ENCODE assay signal across 12 cellular contexts in the genomic region with DNA sequence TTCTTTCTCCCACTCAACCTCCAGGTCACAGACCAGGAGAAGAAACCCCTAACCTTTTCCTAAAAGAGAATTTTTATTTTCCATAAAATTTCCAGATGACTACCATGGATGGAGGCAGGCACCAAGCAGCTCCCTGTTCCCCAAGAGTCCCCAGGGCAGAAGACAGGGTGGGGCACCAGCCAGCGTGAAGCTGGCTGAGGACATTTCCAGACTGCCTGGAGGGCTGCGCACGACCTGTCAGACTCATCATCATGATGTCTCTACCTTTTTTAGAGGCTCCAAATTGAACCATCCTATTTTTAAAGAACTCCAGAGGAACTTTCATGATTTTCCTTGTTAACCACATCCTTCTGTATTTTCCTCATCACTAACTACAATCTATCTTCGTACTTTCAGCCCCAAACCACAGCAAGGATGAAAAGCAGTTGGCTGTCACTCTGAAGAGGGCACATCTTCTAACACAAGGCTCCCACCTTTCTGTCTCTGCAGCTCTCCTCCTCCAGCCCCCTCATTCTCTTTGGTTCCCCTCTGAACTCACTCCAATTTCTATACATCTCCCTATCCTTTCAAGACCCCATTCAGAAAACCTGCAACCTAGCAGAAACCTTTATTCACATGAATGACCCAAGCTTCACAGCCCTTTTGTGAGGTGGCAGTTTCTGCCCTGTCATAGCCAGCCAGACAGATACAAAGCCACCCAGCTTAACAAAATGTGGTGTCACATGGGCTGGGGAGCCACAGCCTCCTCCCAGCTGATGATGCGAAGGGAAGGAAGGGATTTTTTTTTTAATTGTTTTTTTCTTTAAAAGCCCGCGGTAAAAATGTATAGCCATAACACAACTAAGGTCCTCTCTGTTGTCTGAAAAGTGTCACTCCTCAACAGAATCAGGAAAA. TPM values are rescaled to one million over a fixed set of nuclear protein-coding genes. Genes with fewer than 3 reads are reported as not detected.
DNase-seq lines count a peak whose midpoint lies in the region; ATAC-seq and TF ChIP-seq lines count a peak whose summit lies in the region.
"Had no signal": no experiment of that assay in that cellular context is flagged by ENCODE, and none has a peak within 500 bp of the region (broad histone marks: within the 10 kb centered on the region; RNA-seq: fewer than 3 reads in every experiment).

No MANE protein-coding gene starts in this region.

- H3K27ac ChIP-seq in A673 (ENCODE audit: low read depth, low read length, poor library complexity, severe bottlenecking) = peak overlapping the region; percentile 10
- H3K27ac ChIP-seq: KMS-11, VCaP had no signal

- H3K36me3 ChIP-seq in A673 (ENCODE audit: insufficient read depth, low read length, poor library complexity, severe bottlenecking) = peaks cover 38% of the 10 kb centered on the region

- POLR2A ChIA-PET in A673 (lab: Charles Lee; ENCODE audit: low non-redundant PET) = no interaction called here

- DNase-seq in A673 (ENCODE audit: low spot score) (no peak), left ventricle myocardium superior (no peak), C1 segment of cervical spinal cord (lab: John Stamatoyannopoulos, UW) (no peak), NCI-H2081 (lab: John Stamatoyannopoulos, UW) (no peak), AG20443 (ENCODE audit: low spot score) (no peak)
- DNase-seq in activated CD4-positive, alpha-beta T cell treated with anti-CD3 and anti-CD28 coated beads, Interleukin-2, amount 50 U/mL, for 48 hours = peak; percentile 13 to 37
- DNase-seq: anterior cingulate cortex; stimulated activated naive CD4-positive, alpha-beta T cell had no signal

- intact Hi-C loops in A673 (cut with micrococcal nuclease; ENCODE audit: unreplicated experiment) (no loop called here), left ventricle myocardium superior (cut with micrococcal nuclease) (no loop called here)

- CTCF ChIA-PET in A673 (lab: Charles Lee) = no interaction called here

- H3K9me3 ChIP-seq in A673 (ENCODE audit: low read depth, low read length, poor library complexity, severe bottlenecking) = no peaks in the 10 kb centered on the region

- H3K4me1 ChIP-seq in A673 (ENCODE audit: insufficient read depth, low read length, poor library complexity, severe bottlenecking) = no peaks in the 10 kb centered on the region

- BruUV-seq in A673 (replicated peaks; lab: Mats Ljungman, UMichigan) = no TSS peak

- ATAC-seq in GM18907 (IDR thresholded peaks at IDR 0.05; ENCODE audit: unreplicated experiment) = peak; percentile 55
- ATAC-seq in left ventricle myocardium superior = peak; percentile 50
- no peak for ATAC-seq in HG03469 (IDR thresholded peaks at IDR 0.05; ENCODE audit: unreplicated experiment)

- H3K4me3 ChIP-seq in A673 (ENCODE audit: low read depth, low read length, poor library complexity, severe bottlenecking) = no peak overlapping the region

- no peak for TF ChIP-seq CTCF in A673 (conservative IDR thresholded peaks at IDR 0.05; ENCODE audit: low read depth, low read length)

- no peaks in the 10 kb centered on the region for H3K27me3 ChIP-seq in A673 (replicated peaks; ENCODE audit: insufficient read depth, low read depth, low read length, poor library complexity)

RNA-seq across cellular contexts. Expression of a gene that starts 11.1 kb away (rescaled TPM):
- total RNA-seq in A673 (2021) = 24.1 and 26.0 TPM in 2 replicates
- 9.8 TPM for total RNA-seq in left ventricle myocardium superior

RNA-seq across cellular contexts. Expression of a gene that starts 16.7 kb away (rescaled TPM):
- total RNA-seq in A673 (2021) = 88.4 and 90.0 TPM in 2 replicates
- total RNA-seq in left ventricle myocardium superior = 24.8 TPM

Comparison
In these comparisons a context has a peak if more than half of its experiments do, and no peak if none do; other contexts are left out.
1. DNase-seq: peak in activated CD4-positive, alpha-beta T cell treated with anti-CD3 and anti-CD28 coated beads, Interleukin-2, amount 50 U/mL, for 48 hours (2 of 2); none in A673 (single experiment), left ventricle myocardium superior (single experiment), C1 segment of cervical spinal cord (0 of 14), NCI-H2081 (0 of 2) and AG20443 (single experiment).